8 cellular contexts compared by ENCODE assay signal in the genomic region with DNA sequence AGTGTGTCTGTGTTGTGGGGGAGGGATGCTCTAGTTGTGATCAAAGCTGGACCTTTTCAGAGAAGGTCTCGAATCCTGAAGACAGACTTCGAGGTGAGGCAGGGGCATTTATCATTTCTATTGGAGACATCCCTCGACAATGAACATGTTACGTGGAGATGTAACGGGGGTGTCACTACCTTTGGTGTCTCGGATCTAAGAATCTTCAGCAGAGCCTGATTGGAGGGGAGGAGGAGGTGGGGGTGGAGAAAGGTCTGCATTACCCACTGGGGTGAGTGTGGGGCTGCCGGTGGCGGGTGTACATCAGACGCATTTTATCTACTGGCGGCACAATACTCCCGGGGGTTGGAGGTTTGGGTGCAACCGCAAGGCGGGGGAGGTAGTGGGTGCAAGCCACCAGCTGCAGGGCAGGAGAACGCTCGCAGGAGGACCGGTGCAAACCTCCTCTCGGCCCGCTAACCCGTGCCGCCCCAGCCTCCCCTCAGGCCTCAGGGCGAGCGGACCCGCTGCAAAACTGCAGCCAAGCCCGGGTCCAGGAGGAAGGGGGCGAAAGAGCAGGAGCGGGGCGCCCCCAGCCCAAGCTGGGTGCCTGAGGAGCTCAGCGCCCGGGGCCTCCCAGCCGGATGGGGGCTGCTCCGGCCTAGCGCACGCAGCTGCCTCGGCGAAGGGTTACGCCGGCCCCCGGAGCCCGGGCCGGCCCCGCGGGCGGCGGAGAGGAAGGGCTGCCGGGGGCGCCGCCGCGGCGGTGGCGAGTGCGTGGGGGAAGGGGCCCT. TPM values are rescaled to one million over a fixed set of nuclear protein-coding genes. Genes with fewer than 3 reads are reported as not detected.
A peak's percentile ranks its signal among the peaks of the same experiment; 100 is the strongest.
DNase-seq lines count a peak whose midpoint lies in the region; ATAC-seq and TF ChIP-seq lines count a peak whose summit lies in the region.

No MANE protein-coding gene starts in this region.

- H3K4me3 ChIP-seq in ovary (peak overlapping the region; percentile 86), thyroid gland (replicated peaks in 1 of 3) (peak overlapping the region; percentile 57 to 94 (median 76))

- no peak for TF ChIP-seq EP300 in ovary (IDR thresholded peaks at IDR 0.05)

- no peak for TF ChIP-seq POLR2A in ovary (IDR thresholded peaks at IDR 0.05)
- peak in 1 of 2 donors; percentile 17 for TF ChIP-seq POLR2A in thyroid gland (IDR thresholded peaks at IDR 0.05)

- H3K27me3 Mint-ChIP-seq in CD14-positive monocyte (ENCODE audit: low read depth in 3 of 3) (no peaks in the 10 kb centered on the region), glutamatergic neuron (ENCODE audit: unreplicated experiment) (peaks cover 10% of the 10 kb centered on the region)

- H3K27ac ChIP-seq in RWPE1 (peak overlapping the region; percentile 93), ovary (peak overlapping the region; percentile 96 to 97), thyroid gland (peak overlapping the region; percentile 60 to 87 (median 77))

- ATAC-seq in GM19324 (IDR thresholded peaks at IDR 0.05; ENCODE audit: low FRiP score, unreplicated experiment) (peak; percentile 27), HG03565 (IDR thresholded peaks at IDR 0.05; ENCODE audit: unreplicated experiment) (peak; percentile 22)

- H3K36me3 ChIP-seq in ovary = no peaks in the 10 kb centered on the region
- no peaks in the 10 kb centered on the region for H3K36me3 ChIP-seq in thyroid gland

- CTCF ChIA-PET in RWPE1 (lab: Yijun Ruan, JAX) = no interaction called here

- H3K4me3 Mint-ChIP-seq in CD14-positive monocyte (peak overlapping the region; percentile 90 to 99), glutamatergic neuron (ENCODE audit: unreplicated experiment) (peak overlapping the region; percentile 98)

- WGBS in ovary, 3 donors = 0% methylated on average over 34 to 52 of the region's 52 CpGs
- 1 to 2% methylated on average over 9 to 16 of the region's 52 CpGs for WGBS in thyroid gland, 2 donors

- DNase-seq in CD14-positive monocyte (ENCODE audit: low spot score) (no peak), RWPE1 (ENCODE audit: low spot score) (peak; percentile 55), activated gamma-delta T cell treated with Interleukin-2 at 50 U/mL for 16 hours (peak; percentile 88), glutamatergic neuron (peak; percentile 48), ovary (peak in 3 of 5 donors; percentile 20 to 57 (median 21)), thyroid gland (peak; percentile 34 to 39)

- POLR2A ChIA-PET in RWPE1 (lab: Yijun Ruan, JAX; ENCODE audit: low non-redundant PET) = interaction anchor here (0.5 to 0.9 kb wide), 2 partner anchors 15 to 147 kb away, joined by 3 to 4 read pairs; no protein-coding TSS in a partner anchor

- H3K4me1 Mint-ChIP-seq in CD14-positive monocyte = peaks cover 45% of the 10 kb centered on the region
- H3K4me1 Mint-ChIP-seq in glutamatergic neuron (ENCODE audit: low read depth, unreplicated experiment) = peaks cover 11% of the 10 kb centered on the region

- H3K27me3 ChIP-seq in ovary (no peaks in the 10 kb centered on the region), thyroid gland (no peaks in the 10 kb centered on the region)

- H3K4me1 ChIP-seq in ovary (ENCODE audit: insufficient read depth) = peaks cover 6% of the 10 kb centered on the region
- H3K4me1 ChIP-seq in thyroid gland = peaks cover 25 to 38% of the 10 kb centered on the region in 2 donors

- intact Hi-C loops in CD14-positive monocyte (cut with micrococcal nuclease) = loop anchor here (5.0 kb wide), 2 partner anchors 36 to 44 kb away; no protein-coding TSS in a partner anchor
- intact Hi-C loops in ovary (cut with DNase I) = no loop called here
- intact Hi-C loops in thyroid gland (cut with DNase I) = no loop called here

- H3K36me3 Mint-ChIP-seq in CD14-positive monocyte = peaks cover 2% of the 10 kb centered on the region in 2 donors
- no peaks in the 10 kb centered on the region for H3K36me3 Mint-ChIP-seq in glutamatergic neuron (ENCODE audit: unreplicated experiment)

- TF ChIP-seq CTCF in CD14-positive monocyte (IDR thresholded peaks at IDR 0.05) (no peak), RWPE1 (conservative IDR thresholded peaks at IDR 0.05; ENCODE audit: low read depth) (no peak), glutamatergic neuron (IDR thresholded peaks at IDR 0.05; ENCODE audit: partially characterized antibody, unreplicated experiment) (no peak), ovary (IDR thresholded peaks at IDR 0.05) (no peak), thyroid gland (IDR thresholded peaks at IDR 0.05) (no peak)

- H3K9me3 ChIP-seq in ovary (no peaks in the 10 kb centered on the region), thyroid gland (no peaks in the 10 kb centered on the region)

- H3K27ac Mint-ChIP-seq in CD14-positive monocyte = peak overlapping the region; percentile 75 to 96 (median 95)
- H3K27ac Mint-ChIP-seq in glutamatergic neuron (ENCODE audit: unreplicated experiment) = peak overlapping the region; percentile 81

- H3K9me3 Mint-ChIP-seq in CD14-positive monocyte (peaks cover 0 to 3% (median 0%) of the 10 kb centered on the region in 7 donors), glutamatergic neuron (ENCODE audit: unreplicated experiment) (peaks cover 6% of the 10 kb centered on the region)

RNA-seq across cellular contexts. Expression of gene ZNF652, which starts 0.7 kb away (rescaled TPM):
- polyA plus RNA-seq in CD14-positive monocyte = 10 to 100 TPM; 16.9 to 19.8 TPM
- 37.4 TPM for total RNA-seq in glutamatergic neuron (ENCODE audit: unreplicated experiment)
- total RNA-seq in ovary = 10 to 100 TPM; 26.0 to 60.9 (median 52.4) TPM
- polyA plus RNA-seq in ovary = 10 to 100 TPM; 17.1 to 19.4 TPM
- total RNA-seq in thyroid gland = 10 to 100 TPM; 60.0 to 64.9 (median 62.1) TPM

RNA-seq across cellular contexts. Expression of gene PHB1, which starts 53.4 kb away (rescaled TPM):
- polyA plus RNA-seq in CD14-positive monocyte (10 to 100 TPM; 83.9 to 89.2 TPM), ovary (100 to 1,000 TPM in 1 of 2 donors, 10 to 100 TPM in 1; 87.1 to 148 TPM)
- total RNA-seq in glutamatergic neuron (ENCODE audit: unreplicated experiment) (134 TPM), ovary (100 to 1,000 TPM in 4 of 7 donors, 10 to 100 TPM in 3; 46.0 to 132 (median 106) TPM), thyroid gland (100 to 1,000 TPM in 2 of 4 donors, 10 to 100 TPM in 2; 77.5 to 129 (median 103) TPM)

Comparison
In these comparisons a context has a peak if more than half of its experiments do, and no peak if none do; other contexts are left out.
1. intact Hi-C loops: an anchor here in CD14-positive monocyte (5.0 kb wide); none called in ovary and thyroid gland.